Comparison of ENCODE assay signal across 8 cellular contexts in genomic region chr1:184075040-184076029, GRCh38. TPM values are rescaled to one million over a fixed set of nuclear protein-coding genes. Genes with fewer than 3 reads are reported as not detected.
A peak's percentile ranks its signal among the peaks of the same experiment; 100 is the strongest.
DNase-seq lines count a peak whose midpoint lies in the region; ATAC-seq, FAIRE-seq and TF ChIP-seq lines count a peak whose summit lies in the region.

No MANE protein-coding gene starts in this region.

- WGBS in right lobe of liver (ENCODE audit: insufficient coverage, low coverage, low lambda C conversion rate, missing lambda C conversion rate) = 51% methylated on average over 4 of the region's 4 CpGs

- H3K27me3 ChIP-seq in right lobe of liver (no peaks in the 10 kb centered on the region), uterus (no peaks in the 10 kb centered on the region)

- H3K4me3 Mint-ChIP-seq in activated CD4-positive, alpha-beta T cell treated with anti-CD3 and anti-CD28 coated beads, Interleukin-2, amount 10 ng/mL, durations not matched to agents 7 days and 5 days = no peak overlapping the region

- ATAC-seq in right lobe of liver = peak; percentile 84 to 95 (median 88)
- no peak for ATAC-seq in HG03025 (IDR thresholded peaks at IDR 0.05; ENCODE audit: low FRiP score, unreplicated experiment)

- no peak overlapping the region for H3K27ac ChIP-seq in right lobe of liver
- H3K27ac ChIP-seq in uterus = peak overlapping the region; percentile 46 to 68

- TF ChIP-seq CTCF in right lobe of liver (IDR thresholded peaks at IDR 0.05) = peak; percentile 71 to 76 (median 74)
- peak; percentile 73 to 88 (median 79) for TF ChIP-seq CTCF in uterus (IDR thresholded peaks at IDR 0.05)

- peaks cover 4% of the 10 kb centered on the region for H3K4me1 Mint-ChIP-seq in activated CD4-positive, alpha-beta T cell treated with anti-CD3 and anti-CD28 coated beads, Interleukin-2, amount 10 ng/mL, durations not matched to agents 7 days and 5 days

- H3K27me3 Mint-ChIP-seq in activated CD4-positive, alpha-beta T cell treated with anti-CD3 and anti-CD28 coated beads, Interleukin-2, amount 10 ng/mL, durations not matched to agents 7 days and 5 days = no peaks in the 10 kb centered on the region

- H3K36me3 Mint-ChIP-seq in activated CD4-positive, alpha-beta T cell treated with anti-CD3 and anti-CD28 coated beads, Interleukin-2, amount 10 ng/mL, durations not matched to agents 7 days and 5 days (ENCODE audit: low read depth) = peaks cover 7% of the 10 kb centered on the region

- POLR2A ChIA-PET in activated CD4-positive, alpha-beta T cell treated with anti-CD3 and anti-CD28 coated beads, Interleukin-2, amount 10 ng/mL, durations not matched to agents 7 days and 5 days (lab: Charles Lee) = interaction anchor here (0.7 kb wide), 1 partner anchor 587 kb away, joined by 3 read pairs; no protein-coding TSS in a partner anchor

- TF ChIP-seq POLR2A in right lobe of liver (IDR thresholded peaks at IDR 0.05) (no peak), uterus (IDR thresholded peaks at IDR 0.05) (no peak)

- intact Hi-C loops in right lobe of liver (cut with DNase I) (loop anchor here in 1 of 2 donors (5.0 kb wide), 1 partner anchor 142 kb away; no protein-coding TSS in a partner anchor), uterus (cut with DNase I; ENCODE audit: low total_unique reads) (no loop called here)

- peak; percentile 43 for DNase-seq in activated CD4-positive, alpha-beta T cell treated with anti-CD3 and anti-CD28 coated beads, Interleukin-2, amount 10 ng/mL, durations not matched to agents 7 days and 5 days
- no peak for DNase-seq in activated CD4-positive, alpha-beta T cell treated with anti-CD3 and anti-CD28 coated beads, Interleukin-2, amount 50 U/mL, for 4 hours
- DNase-seq in HuH-7.5 (ENCODE audit: low spot score) (peak; percentile 10), NOMO-1 treated with DMSO at 0.1 percent for 48 hours (lab: John Stamatoyannopoulos, UW; ENCODE audit: unreplicated experiment) (peak; percentile 74), right lobe of liver (no peak), uterus (peak; percentile 28 to 51)

- CTCF ChIA-PET in activated CD4-positive, alpha-beta T cell treated with anti-CD3 and anti-CD28 coated beads, Interleukin-2, amount 10 ng/mL, durations not matched to agents 7 days and 5 days (lab: Charles Lee) = interaction anchor here (0.6 to 0.9 kb wide), 3 partner anchors 41 to 303 kb away, joined by 3 read pairs; no protein-coding TSS in a partner anchor

- peak; percentile 55 for FAIRE-seq in colon (lab: Jason Lieb, UNC)

- H3K36me3 ChIP-seq in right lobe of liver (no peaks in the 10 kb centered on the region), uterus (no peaks in the 10 kb centered on the region)

- H3K9me3 ChIP-seq in right lobe of liver = no peaks in the 10 kb centered on the region
- no peaks in the 10 kb centered on the region for H3K9me3 ChIP-seq in uterus

- H3K4me3 ChIP-seq in right lobe of liver (no peak overlapping the region), uterus (no peak overlapping the region)

- no peaks in the 10 kb centered on the region for H3K9me3 Mint-ChIP-seq in activated CD4-positive, alpha-beta T cell treated with anti-CD3 and anti-CD28 coated beads, Interleukin-2, amount 10 ng/mL, durations not matched to agents 7 days and 5 days

- no peak overlapping the region for H3K27ac Mint-ChIP-seq in activated CD4-positive, alpha-beta T cell treated with anti-CD3 and anti-CD28 coated beads, Interleukin-2, amount 10 ng/mL, durations not matched to agents 7 days and 5 days

- H3K4me1 ChIP-seq in right lobe of liver (no peaks in the 10 kb centered on the region), uterus (no peaks in the 10 kb centered on the region)

RNA-seq across cellular contexts. Expression of gene TSEN15, which starts 23.8 kb away (rescaled TPM):
- total RNA-seq in activated CD4-positive, alpha-beta T cell treated with anti-CD3 and anti-CD28 coated beads, Interleukin-2, amount 10 ng/mL, durations not matched to agents 7 days and 5 days = 10 to 100 TPM; 44.1 to 48.9 TPM
- total RNA-seq in right lobe of liver (10 to 100 TPM in 5 of 6 experiments, 1 to 10 TPM in 1; 9.6 to 17.1 (median 11.3) TPM), uterus (10 to 100 TPM in 3 of 4 donors, 1 to 10 TPM in 1; 7.9 to 69.3 (median 29.2) TPM)

RNA-seq across cellular contexts. Expression of gene COLGALT2, which starts 37.8 kb away (rescaled TPM):
- total RNA-seq in activated CD4-positive, alpha-beta T cell treated with anti-CD3 and anti-CD28 coated beads, Interleukin-2, amount 10 ng/mL, durations not matched to agents 7 days and 5 days = under 1 TPM; 0.35 to 0.37 TPM
- total RNA-seq in right lobe of liver = under 1 TPM in 5 of 6 experiments, not detected in 1; 0.04 to 0.20 (median 0.17) TPM
- 1 to 10 TPM in 3 of 4 donors, not detected in 1; 1.3 to 8.5 (median 2.9) TPM for total RNA-seq in uterus

Comparison
In these comparisons a context has a peak if more than half of its experiments do, and no peak if none do; other contexts are left out.
1. DNase-seq: peak in activated CD4-positive, alpha-beta T cell treated with anti-CD3 and anti-CD28 coated beads, Interleukin-2, amount 10 ng/mL, durations not matched to agents 7 days and 5 days (single experiment), HuH-7.5 (single experiment), NOMO-1 treated with DMSO at 0.1 percent for 48 hours (single experiment) and uterus (2 of 2); none in activated CD4-positive, alpha-beta T cell treated with anti-CD3 and anti-CD28 coated beads, Interleukin-2, amount 50 U/mL, for 4 hours (0 of 2) and right lobe of liver (0 of 3).
2. H3K27ac ChIP-seq: peak in uterus (2 of 2); none in right lobe of liver (0 of 3).